ENCODE assay signal across 19 cellular contexts in the genomic region with DNA sequence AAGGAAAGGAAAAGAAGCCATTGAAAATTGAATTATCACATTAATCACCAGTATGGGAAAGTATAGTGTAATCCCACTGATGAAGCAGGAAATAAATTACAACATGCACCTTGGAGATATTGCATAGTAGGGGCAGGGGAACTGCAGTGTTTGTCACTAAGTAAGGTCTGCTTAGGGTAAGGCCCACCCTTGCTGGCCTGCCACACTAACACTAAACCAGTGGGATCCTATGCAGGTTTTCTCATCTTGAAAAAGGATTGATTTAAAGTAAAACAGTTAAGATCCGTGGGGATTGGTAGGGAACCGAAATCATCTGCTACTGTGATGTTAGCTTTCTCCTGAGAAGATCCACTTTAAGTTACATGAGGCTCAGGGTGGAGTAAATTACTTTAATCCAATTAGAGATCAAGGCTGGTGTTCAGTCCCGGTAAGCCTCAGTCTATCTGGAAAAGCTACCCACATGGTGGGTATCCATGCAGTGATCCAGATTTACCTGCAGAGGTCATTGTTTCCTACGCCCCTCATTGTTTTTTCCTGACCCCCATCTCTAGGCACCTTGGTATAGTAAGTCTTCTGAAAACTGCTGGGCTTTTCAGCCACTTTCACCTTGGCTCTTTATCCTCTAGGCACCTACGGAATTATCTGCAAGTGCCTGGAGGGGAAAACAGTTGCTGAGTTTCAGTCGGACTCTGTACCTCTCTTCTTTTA.
DNase-seq lines count a peak whose midpoint lies in the region; FAIRE-seq and TF ChIP-seq lines count a peak whose summit lies in the region.
"Had no signal": no experiment of that assay in that cellular context is flagged by ENCODE, and none has a peak within 500 bp of the region (broad histone marks: within the 10 kb centered on the region; RNA-seq: fewer than 3 reads in every experiment).

No MANE protein-coding gene starts in this region.

- no peak overlapping the region for H4K91ac ChIP-seq in H1 (replicated peaks; ENCODE audit: insufficient read length, low read length)

- H3K4me2 ChIP-seq in H1 (ENCODE audit: insufficient read depth in 1 of 2, low read depth in 2 of 2, low read length in 2 of 2), result no peak overlapping the region

- peak; percentile 70 for FAIRE-seq in H1 (lab: Jason Lieb, UNC)
- FAIRE-seq: H54, HepG2 had no signal

- no peak overlapping the region for H3K56ac ChIP-seq in H1 (replicated peaks; ENCODE audit: insufficient read length, low read depth, low read length)

- H4K20me1 ChIP-seq in H1 (replicated peaks in 1 of 2; ENCODE audit: control insufficient read depth in 1 of 2, insufficient read depth in 2 of 2, low read length in 2 of 2), result no peaks in the 10 kb centered on the region

- H3K9me3 ChIP-seq in H1 (ENCODE audit: insufficient read depth in 2 of 2, low read depth in 1 of 2, low read length in 1 of 2), result no peaks in the 10 kb centered on the region
- H3K9me3 ChIP-seq: SJCRH30 had no signal

- no peaks in the 10 kb centered on the region for H3K79me1 ChIP-seq in H1 (ENCODE audit: low read depth, low read length)

- H3K36me3 ChIP-seq in H1 (ENCODE audit: control insufficient read depth in 2 of 4, insufficient read depth in 4 of 4, low read length in 3 of 4), result no peaks in the 10 kb centered on the region
- H3K36me3 ChIP-seq: SJCRH30 had no signal

- POLR2A ChIA-PET in H1 (lab: Charles Lee; ENCODE audit: partially characterized antibody), result interaction anchor here (0.7 kb wide), 1 partner anchor 36 kb away, joined by 3 read pairs; no protein-coding TSS in a partner anchor

- H2AK5ac ChIP-seq in H1 (ENCODE audit: low read depth, low read length), result no peak overlapping the region

- WGBS in H1 (ENCODE audit: extremely low coverage in 1 of 2, insufficient coverage in 1 of 2, insufficient read length in 1 of 2, insufficient replicate concordance in 2 of 2, low coverage in 1 of 2, low lambda C conversion rate in 2 of 2, missing lambda C conversion rate in 1 of 2), 2 experiments, result 67% methylated on average over 6 of the region's 6 CpGs; no CpG with 5 or more reads in 1 of the 2 experiments

- no peaks in the 10 kb centered on the region for H3K79me2 ChIP-seq in H1 (ENCODE audit: control insufficient read depth in 1 of 2, insufficient read depth in 2 of 2, low read length in 2 of 2)

- peak; percentile 77 for TF ChIP-seq RAD21 in H1 (IDR thresholded peaks at IDR 0.05 in 1 of 2, conservative IDR thresholded peaks at IDR 0.05 in 1 of 2; ENCODE audit: low read depth in 2 of 2, low read length in 2 of 2)

- H2BK120ac ChIP-seq in H1 (replicated peaks; ENCODE audit: low read depth, low read length), result no peak overlapping the region

- TF ChIP-seq POLR2A in H1 (IDR thresholded peaks at IDR 0.05; ENCODE audit: control extremely low read depth in 1 of 2, low read depth in 2 of 2, low read length in 2 of 2) (no peak), erythroblast (IDR thresholded peaks at IDR 0.05; ENCODE audit: low read length) (no peak)

- H2BK12ac ChIP-seq in H1 (ENCODE audit: low read depth, low read length), result no peak overlapping the region

- no peak overlapping the region for H3K14ac ChIP-seq in H1 (ENCODE audit: insufficient read length)

- peak overlapping the region; percentile 91; the same call in 1 of the 2 replicates for H2AFZ ChIP-seq in H1 (ENCODE audit: low read length)

- peaks cover 0 to 3% (median 0%) of the 10 kb centered on the region in 4 experiments; a peak in 1 of 7 replicates for H3K4me1 ChIP-seq in H1 (replicated peaks in 1 of 4; ENCODE audit: control insufficient read depth in 3 of 4, insufficient read depth in 4 of 4, low read length in 3 of 4)
- H3K4me1 ChIP-seq: SJCRH30 had no signal

- H4K5ac ChIP-seq in H1 (ENCODE audit: insufficient read length, low read depth, low read length), result no peak overlapping the region

- no peak overlapping the region for H4K8ac ChIP-seq in H1 (ENCODE audit: extremely low read depth, insufficient read depth, low read length)

- no peak overlapping the region for H2BK20ac ChIP-seq in H1 (ENCODE audit: low read length)

- no peak overlapping the region for H3K4me3 ChIP-seq in H1 (ENCODE audit: extremely low read depth in 1 of 4, insufficient read depth in 2 of 4, low read depth in 3 of 4, low read length in 4 of 4)
- H3K4me3 ChIP-seq: SJCRH30 had no signal

- no peak overlapping the region for H3K18ac ChIP-seq in H1 (ENCODE audit: extremely low read depth, low read length)

- no peak for TF ChIP-seq EP300 in H1 (IDR thresholded peaks at IDR 0.05; ENCODE audit: borderline replicate concordance in 1 of 2, low read depth in 2 of 2, low read length in 2 of 2)

- H3K23ac ChIP-seq in H1 (ENCODE audit: insufficient read length), result no peak overlapping the region

- no peaks in the 10 kb centered on the region for H3K23me2 ChIP-seq in H1 (ENCODE audit: low read depth, low read length)

- H3K27me3 ChIP-seq in H1 (replicated peaks in 1 of 4; ENCODE audit: control insufficient read depth in 3 of 4, extremely low read depth in 1 of 4, insufficient read depth in 3 of 4, low read length in 3 of 4), result no peaks in the 10 kb centered on the region
- H3K27me3 ChIP-seq: SJCRH30 had no signal

- no peak overlapping the region for H3K9ac ChIP-seq in H1 (replicated peaks in 1 of 4; ENCODE audit: extremely low read depth in 1 of 4, low read depth in 3 of 4, low read length in 3 of 4)

- no peak overlapping the region for H2BK5ac ChIP-seq in H1 (ENCODE audit: low read depth, low read length)

- DNase-seq in NCI-H82 (lab: John Stamatoyannopoulos, UW) (peak; percentile 97), H1 (ENCODE audit: low read depth in 1 of 2, low spot score in 2 of 2) (peak in 1 of 2 experiments; percentile 47), iPS-NIHi7 (ENCODE audit: extremely low spot score) (peak; percentile 56), T-helper 9 cell (no peak), cerebellar nuclear complex (lab: John Stamatoyannopoulos, UW) (no peak), HuH-7.5 (ENCODE audit: low spot score) (no peak), erythroblast (lab: John Stamatoyannopoulos, UW) (no peak)
- DNase-seq: Kasumi-1, NCI-H1105, NCI-H1694 treated with DMSO at 0.1 percent for 48 hours, NCI-H2107, NCI-H226, NCI-H524 treated with DMSO at 0.1 percent for 48 hours, SJCRH30 had no signal

- TF ChIP-seq CTCF in GM12872 (IDR thresholded peaks at IDR 0.05; ENCODE audit: insufficient read depth, low read depth, low read length), result 0 out of 3 replicates have a peak, but pooled peaks have one; percentile 7
- TF ChIP-seq CTCF in H1 (IDR thresholded peaks at IDR 0.05; ENCODE audit: control extremely low read depth in 1 of 3, insufficient read depth in 1 of 3, low read depth in 1 of 3, low read length in 3 of 3), result peak; percentile 21 to 65 (median 54)

- CTCF ChIA-PET in H1 (lab: Charles Lee; ENCODE audit: partially characterized antibody), result interaction anchor here (0.6 to 1.3 kb wide), 6 partner anchors 16 to 202 kb away, joined by 3 to 4 read pairs (median 3); no protein-coding TSS in a partner anchor

- H3K4ac ChIP-seq in H1 (replicated peaks; ENCODE audit: insufficient read length, low read depth, low read length), result no peak overlapping the region

- no peak overlapping the region for H2BK15ac ChIP-seq in H1 (ENCODE audit: low read length)

- no peak overlapping the region for H3K27ac ChIP-seq in H1 (ENCODE audit: low read depth, low read length)
- H3K27ac ChIP-seq: C4-2B, RWPE1, SJCRH30 had no signal

TF ChIP-seq in H1, 55 proteins besides CTCF, POLR2A, EP300 and RAD21:
- no peak for TF ChIP-seq SIRT6 (IDR thresholded peaks at IDR 0.05; ENCODE audit: low read length)
- TF ChIP-seq SIN3A (conservative IDR thresholded peaks at IDR 0.05 in 1 of 2, IDR thresholded peaks at IDR 0.05 in 1 of 2; ENCODE audit: low read depth in 1 of 2, low read length in 2 of 2), result no peak

Comparison
In these comparisons a context has a peak if more than half of its experiments do, and no peak if none do; other contexts are left out.
1. DNase-seq: peak in NCI-H82 (single experiment) and iPS-NIHi7 (single experiment); none in T-helper 9 cell (single experiment), cerebellar nuclear complex (0 of 2), HuH-7.5 (single experiment) and erythroblast (0 of 2).